Comparison of ENCODE assay signal across 11 cellular contexts in the genomic region with DNA sequence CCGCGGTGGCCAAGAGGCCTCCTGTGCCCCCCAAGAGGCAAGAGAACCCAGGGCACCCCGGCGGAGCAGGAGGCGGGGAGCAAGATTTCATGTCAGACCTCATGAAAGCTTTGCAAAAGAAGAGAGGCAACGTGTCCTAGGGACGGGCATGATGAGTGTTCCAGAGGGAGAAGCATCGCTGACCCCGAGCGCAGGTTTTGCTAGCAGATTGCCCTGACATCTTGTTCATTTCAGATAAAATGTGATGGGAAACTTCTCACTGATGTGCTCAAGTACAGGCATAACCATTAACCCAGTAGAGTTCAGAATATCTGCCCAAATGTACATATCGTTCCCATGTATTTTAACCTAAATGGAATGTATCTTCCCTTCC.
DNase-seq lines count a peak whose midpoint lies in the region; ATAC-seq and TF ChIP-seq lines count a peak whose summit lies in the region.
"Had no signal": no experiment of that assay in that cellular context is flagged by ENCODE, and none has a peak within 500 bp of the region (broad histone marks: within the 10 kb centered on the region; RNA-seq: fewer than 3 reads in every experiment).

No MANE protein-coding gene starts in this region.

- CTCF ChIA-PET in HEK293 (lab: Yijun Ruan, JAX): no interaction called here

- ATAC-seq in SK-N-SH treated with all-trans-retinoic acid at 6 μM for 48 hours (peak; percentile 40; the same call in 2 of the 3 replicates), GM18867 (IDR thresholded peaks at IDR 0.05; ENCODE audit: unreplicated experiment) (no peak)
- ATAC-seq: naive thymus-derived CD4-positive, alpha-beta T cell had no signal

- TF ChIP-seq EP300 in sigmoid colon (IDR thresholded peaks at IDR 0.05): no peak

- 9% methylated on average over 11 of the region's 11 CpGs for WGBS in hepatocyte (ENCODE audit: low lambda C conversion rate, missing lambda C conversion rate)
- 11 to 54% methylated on average over 11 of the region's 11 CpGs for WGBS in sigmoid colon, 2 donors

- H3K27ac ChIP-seq in HEK293 (ENCODE audit: extremely low read depth, low read depth, low read length): no peak overlapping the region; the same call in 1 of the 2 replicates
- H3K27ac ChIP-seq in hepatocyte: no peak overlapping the region
- H3K27ac ChIP-seq in sigmoid colon: no peak overlapping the region
- H3K27ac ChIP-seq: GM23248 had no signal

- no peaks in the 10 kb centered on the region for H3K9me2 ChIP-seq in hepatocyte (replicated peaks; ENCODE audit: insufficient read depth)

- H3K4me2 ChIP-seq in hepatocyte: peak overlapping the region; percentile 88

- POLR2A ChIA-PET in HEK293 (lab: Yijun Ruan, JAX): no interaction called here

- no peaks in the 10 kb centered on the region for H3K79me2 ChIP-seq in hepatocyte

- no peaks in the 10 kb centered on the region for H4K20me1 ChIP-seq in hepatocyte (ENCODE audit: insufficient read depth, poor library complexity, severe bottlenecking)

- in situ Hi-C loops in KBM-7 (cut with MboI; ENCODE audit: low pct_unique_long_range_greater_than_20kb, low sequenced_read_pairs): loop anchor here (25.0 kb wide), 1 partner anchor 230 kb away; no protein-coding TSS in a partner anchor

- H3K9me3 ChIP-seq in HEK293 (ENCODE audit: control insufficient read depth, insufficient read depth, low read depth, low read length) (no peaks in the 10 kb centered on the region; the same call in 1 of the 2 replicates), hepatocyte (ENCODE audit: low read depth) (no peaks in the 10 kb centered on the region), sigmoid colon (peaks cover 0 to 4% (median 0%) of the 10 kb centered on the region in 4 donors)

- H3K27me3 ChIP-seq in hepatocyte (no peaks in the 10 kb centered on the region), sigmoid colon (peaks cover 0 to 64% (median 13%) of the 10 kb centered on the region in 3 donors)

- intact Hi-C loops in sigmoid colon (cut with DNase I): no loop called here

- TF ChIP-seq CTCF in HEK293 (tag by site-specific recombination; IDR thresholded peaks at IDR 0.05) (no peak), hepatocyte (IDR thresholded peaks at IDR 0.05; ENCODE audit: poor library complexity) (no peak), sigmoid colon (IDR thresholded peaks at IDR 0.05) (no peak)

- no peaks in the 10 kb centered on the region for H3K36me3 ChIP-seq in HEK293 (ENCODE audit: control insufficient read depth in 2 of 2, insufficient read depth in 1 of 2, low read length in 2 of 2)
- no peaks in the 10 kb centered on the region for H3K36me3 ChIP-seq in hepatocyte (replicated peaks; ENCODE audit: insufficient read depth, low read depth)
- H3K36me3 ChIP-seq in sigmoid colon: no peaks in the 10 kb centered on the region

- no peak for TF ChIP-seq POLR2A in sigmoid colon (IDR thresholded peaks at IDR 0.05)

- peak overlapping the region; percentile 26 for H2AFZ ChIP-seq in hepatocyte
- H2AFZ ChIP-seq: GM23248 had no signal

- H3K4me3 ChIP-seq in HEK293 (ENCODE audit: low read depth, low read length): peak overlapping the region; percentile 30
- peak overlapping the region; percentile 51 for H3K4me3 ChIP-seq in hepatocyte
- H3K4me3 ChIP-seq in sigmoid colon: peak overlapping the region in 3 of 4 donors; percentile 34 to 46 (median 44)
- H3K4me3 ChIP-seq: GM23248 had no signal

- DNase-seq in hepatocyte (ENCODE audit: low spot score) (no peak), sigmoid colon (no peak), KBM-7 (no peak), UCSD-AML1 (lab: John Stamatoyannopoulos, UW; ENCODE audit: unreplicated experiment) (no peak)
- DNase-seq: activated CD8-positive, alpha-beta memory T cell treated with anti-CD3 and anti-CD28 coated beads for 24 hours; GM23248; naive thymus-derived CD4-positive, alpha-beta T cell; NCI-H526 treated with DMSO at 0.1 percent for 48 hours had no signal

- H3K4me1 ChIP-seq in HEK293 (ENCODE audit: control insufficient read depth, insufficient read depth, low read length): no peaks in the 10 kb centered on the region
- no peaks in the 10 kb centered on the region for H3K4me1 ChIP-seq in hepatocyte (ENCODE audit: insufficient read depth)
- peaks cover 0 to 7% (median 2%) of the 10 kb centered on the region in 4 donors for H3K4me1 ChIP-seq in sigmoid colon

TF ChIP-seq in HEK293, 187 proteins besides CTCF, POLR2A, EP300 and RAD21:
- TF ChIP-seq GLIS1 (tag by site-specific recombination; IDR thresholded peaks at IDR 0.05) (peak; percentile 63), ZNF202 (tag by site-specific recombination; IDR thresholded peaks at IDR 0.05; ENCODE audit: borderline replicate concordance) (no peak), ZNF76 (tag by site-specific recombination; IDR thresholded peaks at IDR 0.05; ENCODE audit: borderline replicate concordance, low read depth) (no peak), ZNF266 (tag by site-specific recombination; IDR thresholded peaks at IDR 0.05; ENCODE audit: low read depth) (no peak)
- TF ChIP-seq, protein P1, sequence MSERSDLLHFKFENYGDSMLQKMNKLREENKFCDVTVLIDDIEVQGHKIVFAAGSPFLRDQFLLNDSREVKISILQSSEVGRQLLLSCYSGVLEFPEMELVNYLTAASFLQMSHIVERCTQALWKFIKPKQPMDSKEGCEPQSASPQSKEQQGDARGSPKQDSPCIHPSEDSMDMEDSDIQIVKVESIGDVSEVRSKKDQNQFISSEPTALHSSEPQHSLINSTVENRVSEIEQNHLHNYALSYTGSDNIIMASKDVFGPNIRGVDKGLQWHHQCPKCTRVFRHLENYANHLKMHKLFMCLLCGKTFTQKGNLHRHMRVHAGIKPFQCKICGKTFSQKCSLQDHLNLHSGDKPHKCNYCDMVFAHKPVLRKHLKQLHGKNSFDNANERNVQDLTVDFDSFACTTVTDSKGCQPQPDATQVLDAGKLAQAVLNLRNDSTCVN (tag by site-specific recombination; optimal IDR thresholded peaks at IDR 0.05): peak; percentile 37
- TF ChIP-seq, protein P2, sequence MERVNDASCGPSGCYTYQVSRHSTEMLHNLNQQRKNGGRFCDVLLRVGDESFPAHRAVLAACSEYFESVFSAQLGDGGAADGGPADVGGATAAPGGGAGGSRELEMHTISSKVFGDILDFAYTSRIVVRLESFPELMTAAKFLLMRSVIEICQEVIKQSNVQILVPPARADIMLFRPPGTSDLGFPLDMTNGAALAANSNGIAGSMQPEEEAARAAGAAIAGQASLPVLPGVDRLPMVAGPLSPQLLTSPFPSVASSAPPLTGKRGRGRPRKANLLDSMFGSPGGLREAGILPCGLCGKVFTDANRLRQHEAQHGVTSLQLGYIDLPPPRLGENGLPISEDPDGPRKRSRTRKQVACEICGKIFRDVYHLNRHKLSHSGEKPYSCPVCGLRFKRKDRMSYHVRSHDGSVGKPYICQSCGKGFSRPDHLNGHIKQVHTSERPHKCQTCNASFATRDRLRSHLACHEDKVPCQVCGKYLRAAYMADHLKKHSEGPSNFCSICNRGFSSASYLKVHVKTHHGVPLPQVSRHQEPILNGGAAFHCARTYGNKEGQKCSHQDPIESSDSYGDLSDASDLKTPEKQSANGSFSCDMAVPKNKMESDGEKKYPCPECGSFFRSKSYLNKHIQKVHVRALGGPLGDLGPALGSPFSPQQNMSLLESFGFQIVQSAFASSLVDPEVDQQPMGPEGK (tag by site-specific recombination; IDR thresholded peaks at IDR 0.05): 0 out of 2 replicates have a peak, but pooled peaks have one; percentile 1

TF ChIP-seq in SK-N-SH treated with all-trans-retinoic acid at 6 μM for 48 hours, 23 proteins besides CTCF, POLR2A, EP300 and RAD21 (continues in another document):
- TF ChIP-seq ARNTL (CRISPR knock-in tag; IDR thresholded peaks at IDR 0.05; ENCODE audit: borderline replicate concordance, low read depth): no peak
- TF ChIP-seq TOX (CRISPR knock-in tag; IDR thresholded peaks at IDR 0.05; ENCODE audit: borderline replicate concordance): no peak
- TF ChIP-seq PPARA (CRISPR knock-in tag; IDR thresholded peaks at IDR 0.05; ENCODE audit: borderline replicate concordance): no peak
- TF ChIP-seq, protein P3, sequence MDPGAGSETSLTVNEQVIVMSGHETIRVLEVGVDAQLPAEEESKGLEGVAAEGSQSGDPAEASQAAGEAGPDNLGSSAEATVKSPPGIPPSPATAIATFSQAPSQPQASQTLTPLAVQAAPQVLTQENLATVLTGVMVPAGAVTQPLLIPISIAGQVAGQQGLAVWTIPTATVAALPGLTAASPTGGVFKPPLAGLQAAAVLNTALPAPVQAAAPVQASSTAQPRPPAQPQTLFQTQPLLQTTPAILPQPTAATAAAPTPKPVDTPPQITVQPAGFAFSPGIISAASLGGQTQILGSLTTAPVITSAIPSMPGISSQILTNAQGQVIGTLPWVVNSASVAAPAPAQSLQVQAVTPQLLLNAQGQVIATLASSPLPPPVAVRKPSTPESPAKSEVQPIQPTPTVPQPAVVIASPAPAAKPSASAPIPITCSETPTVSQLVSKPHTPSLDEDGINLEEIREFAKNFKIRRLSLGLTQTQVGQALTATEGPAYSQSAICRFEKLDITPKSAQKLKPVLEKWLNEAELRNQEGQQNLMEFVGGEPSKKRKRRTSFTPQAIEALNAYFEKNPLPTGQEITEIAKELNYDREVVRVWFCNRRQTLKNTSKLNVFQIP (CRISPR knock-in tag; IDR thresholded peaks at IDR 0.05; ENCODE audit: borderline replicate concordance, low read depth): no peak
- no peak for TF ChIP-seq OSR1 (CRISPR knock-in tag; IDR thresholded peaks at IDR 0.05)
- no peak for TF ChIP-seq RARB (CRISPR knock-in tag; IDR thresholded peaks at IDR 0.05)
- TF ChIP-seq ZNF70 (CRISPR knock-in tag; IDR thresholded peaks at IDR 0.05): no peak
- TF ChIP-seq ZNF565 (CRISPR knock-in tag; conservative IDR thresholded peaks at IDR 0.05; ENCODE audit: low read depth): no peak
- no peak for TF ChIP-seq ESRRG (CRISPR knock-in tag; IDR thresholded peaks at IDR 0.05)
- TF ChIP-seq SNAI2 (CRISPR knock-in tag; IDR thresholded peaks at IDR 0.05): no peak
- no peak for TF ChIP-seq BACH2 (CRISPR knock-in tag; IDR thresholded peaks at IDR 0.05; ENCODE audit: borderline replicate concordance)
- TF ChIP-seq TCF4 (CRISPR knock-in tag; IDR thresholded peaks at IDR 0.05; ENCODE audit: borderline replicate concordance): no peak
- TF ChIP-seq ZFP30 (CRISPR knock-in tag; IDR thresholded peaks at IDR 0.05): no peak
- TF ChIP-seq GLIS3 (CRISPR knock-in tag; IDR thresholded peaks at IDR 0.05): no peak
